ENCODE assay signal across 8 cellular contexts in the genomic region with DNA sequence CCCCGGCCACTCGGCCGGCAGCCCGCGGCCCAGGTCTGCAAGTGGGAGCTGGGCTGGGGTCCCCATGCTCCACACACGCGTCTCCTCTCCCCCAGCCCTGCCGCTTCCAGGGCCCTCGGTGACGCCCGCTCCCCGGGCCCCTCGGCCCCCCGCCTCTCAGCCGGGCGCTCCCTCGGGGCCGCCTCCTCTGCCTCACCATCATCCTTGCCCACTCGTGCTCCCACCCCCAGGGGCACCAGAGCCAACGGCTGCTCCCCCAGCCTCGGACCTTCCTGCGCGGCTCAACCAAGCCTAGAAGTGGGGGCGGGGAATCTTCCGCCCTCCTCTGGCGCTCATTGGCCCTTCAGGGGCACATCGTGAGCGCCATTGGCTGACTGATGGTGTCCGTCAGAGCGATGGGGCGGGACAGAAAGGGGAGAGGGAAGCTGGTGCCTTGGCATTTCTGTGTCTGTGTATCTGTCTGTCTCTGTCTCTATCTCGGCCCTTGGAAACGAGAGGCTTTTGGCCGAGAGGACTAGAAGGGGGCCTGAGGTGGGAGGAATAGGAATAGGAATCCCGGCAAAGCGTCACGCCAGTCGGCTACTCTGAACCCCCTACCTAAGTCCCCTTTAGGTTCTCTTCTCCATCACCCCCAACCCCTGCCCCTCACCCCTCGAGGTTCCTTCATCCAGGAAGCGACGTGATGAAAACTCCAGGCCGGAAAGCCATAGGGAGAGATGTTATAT.
DNase-seq lines count a peak whose midpoint lies in the region; ATAC-seq, FAIRE-seq and TF ChIP-seq lines count a peak whose summit lies in the region.

No MANE protein-coding gene starts in this region.

- peak overlapping the region; percentile 92 for H3K4me3 ChIP-seq in GM12864 (ENCODE audit: low read depth, low read length)
- peak overlapping the region; percentile 77 to 99 (median 92) for H3K4me3 ChIP-seq in pancreas
- peak overlapping the region; percentile 80 to 91 for H3K4me3 ChIP-seq in tibial artery

- no peaks in the 10 kb centered on the region for H3K9me3 Mint-ChIP-seq in activated naive CD8-positive, alpha-beta T cell treated with anti-CD3 and anti-CD28 coated beads, Interleukin-2, amount 10 ng/mL, durations not matched to agents 7 days and 5 days

- peak; percentile 99 for ATAC-seq in HG02678 (IDR thresholded peaks at IDR 0.05; ENCODE audit: unreplicated experiment)
- peak; percentile 100 for ATAC-seq in activated naive CD8-positive, alpha-beta T cell treated with anti-CD3 and anti-CD28 coated beads, Interleukin-2, amount 10 ng/mL, durations not matched to agents 7 days and 5 days (ENCODE audit: low read depth)
- ATAC-seq in Right ventricle myocardium superior (ENCODE audit: poor library complexity) = peak; percentile 100
- peak; percentile 100 for ATAC-seq in pancreas

- no peaks in the 10 kb centered on the region for H3K27me3 ChIP-seq in pancreas
- no peaks in the 10 kb centered on the region for H3K27me3 ChIP-seq in tibial artery

- H3K27ac ChIP-seq in pancreas = peak overlapping the region in 3 of 4 donors; percentile 17 to 42 (median 37)
- H3K27ac ChIP-seq in tibial artery = peak overlapping the region; percentile 84

- peaks cover 14% of the 10 kb centered on the region for H3K4me1 Mint-ChIP-seq in activated naive CD8-positive, alpha-beta T cell treated with anti-CD3 and anti-CD28 coated beads, Interleukin-2, amount 10 ng/mL, durations not matched to agents 7 days and 5 days

- peak; percentile 70 for DNase-seq in GM12864 (ENCODE audit: low read depth)
- peak; percentile 81 for DNase-seq in NCI-H1105 treated with DMSO at 0.1 percent for 48 hours (lab: John Stamatoyannopoulos, UW)
- peak; percentile 77 for DNase-seq in SKM-1 treated with dmso at 0.1 percent for 144 hours (lab: John Stamatoyannopoulos, UW; ENCODE audit: unreplicated experiment)
- DNase-seq in activated naive CD8-positive, alpha-beta T cell treated with anti-CD3 and anti-CD28 coated beads, Interleukin-2, amount 10 ng/mL, durations not matched to agents 7 days and 5 days = peak; percentile 91
- peak; percentile 96 for DNase-seq in Right ventricle myocardium superior
- peak; percentile 89 to 95 (median 91) for DNase-seq in pancreas
- peak; percentile 94 to 97 for DNase-seq in tibial artery

- peaks cover 1% of the 10 kb centered on the region for H3K36me3 Mint-ChIP-seq in activated naive CD8-positive, alpha-beta T cell treated with anti-CD3 and anti-CD28 coated beads, Interleukin-2, amount 10 ng/mL, durations not matched to agents 7 days and 5 days

- no peak for FAIRE-seq in pancreas (lab: Jason Lieb, UNC)

- H3K36me3 ChIP-seq in pancreas (no peaks in the 10 kb centered on the region), tibial artery (peaks cover 0 to 3% (median 0%) of the 10 kb centered on the region in 3 donors)

- TF ChIP-seq CTCF in GM12864 (IDR thresholded peaks at IDR 0.05; ENCODE audit: low read depth, low read length, missing control alignments) (no peak), pancreas (IDR thresholded peaks at IDR 0.05) (no peak), tibial artery (IDR thresholded peaks at IDR 0.05) (peak; percentile 8 to 26)

- WGBS in pancreas, 2 donors = 0 to 1% methylated on average over 31 to 42 of the region's 42 CpGs

- H3K9me3 ChIP-seq in pancreas (no peaks in the 10 kb centered on the region), tibial artery (no peaks in the 10 kb centered on the region)

- H3K27me3 Mint-ChIP-seq in activated naive CD8-positive, alpha-beta T cell treated with anti-CD3 and anti-CD28 coated beads, Interleukin-2, amount 10 ng/mL, durations not matched to agents 7 days and 5 days = no peaks in the 10 kb centered on the region

- peak overlapping the region; percentile 100 for H3K4me3 Mint-ChIP-seq in activated naive CD8-positive, alpha-beta T cell treated with anti-CD3 and anti-CD28 coated beads, Interleukin-2, amount 10 ng/mL, durations not matched to agents 7 days and 5 days

- H3K4me1 ChIP-seq in pancreas (peaks cover 0 to 8% (median 0%) of the 10 kb centered on the region in 3 donors), tibial artery (peaks cover 0 to 32% (median 13%) of the 10 kb centered on the region in 4 donors)

- H3K27ac Mint-ChIP-seq in activated naive CD8-positive, alpha-beta T cell treated with anti-CD3 and anti-CD28 coated beads, Interleukin-2, amount 10 ng/mL, durations not matched to agents 7 days and 5 days = peak overlapping the region; percentile 100

- intact Hi-C loops in Right ventricle myocardium superior (cut with DNase I) = no loop called here
- intact Hi-C loops in pancreas (cut with DNase I) = no loop called here
- intact Hi-C loops in tibial artery (cut with DNase I; ENCODE audit: low total_unique reads) = no loop called here

- POLR2A ChIA-PET in activated naive CD8-positive, alpha-beta T cell treated with anti-CD3 and anti-CD28 coated beads, Interleukin-2, amount 10 ng/mL, durations not matched to agents 7 days and 5 days (lab: Charles Lee) = interaction anchor here (0.6 kb wide), 2 partner anchors 549 to 1262 kb away, joined by 3 read pairs; partner anchors contain the start of gene KPNB1

Comparison
In these comparisons a context has a peak if more than half of its experiments do, and no peak if none do; other contexts are left out.
1. Peak in every context shown above with its lines: DNase-seq, ATAC-seq, H3K4me3 ChIP-seq and H3K27ac ChIP-seq.
2. CTCF ChIP-seq: peak in tibial artery (2 of 2); none in GM12864 (single experiment) and pancreas (0 of 4).